1 cellular context compared by ENCODE assay signal in the genomic region with DNA sequence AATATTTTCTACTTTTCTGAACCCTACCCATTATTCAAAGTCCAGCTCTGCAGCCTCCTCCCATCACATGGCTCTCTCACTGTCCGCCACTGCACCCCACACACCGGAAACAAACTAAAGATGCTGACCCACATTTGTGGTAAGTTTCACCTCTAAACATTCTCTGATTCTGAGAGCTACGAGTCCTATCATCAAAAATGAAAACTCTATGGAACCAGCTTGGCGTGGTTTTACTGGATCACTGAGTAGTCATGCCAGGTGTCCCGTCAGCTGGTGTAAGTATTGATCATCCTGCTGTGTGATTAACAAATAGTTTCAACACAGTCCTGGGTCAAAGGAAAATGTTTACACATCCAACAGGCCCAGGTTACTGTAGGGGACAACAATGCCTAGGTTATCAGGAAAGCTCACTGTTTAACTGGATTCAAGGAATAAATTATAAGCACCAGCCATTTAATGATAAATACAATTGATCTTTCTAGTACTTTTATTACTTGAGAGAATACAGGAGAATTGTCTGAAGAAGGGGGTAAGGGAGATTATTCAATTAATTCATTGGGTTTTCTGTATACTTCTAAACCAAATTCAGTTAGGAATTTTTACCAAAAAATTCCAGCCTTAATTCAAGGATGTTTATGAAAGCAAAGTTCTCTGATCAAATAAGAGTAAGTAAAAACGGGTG.
TF ChIP-seq lines count a peak whose summit lies in the region.

No MANE protein-coding gene starts in this region.

TF ChIP-seq in HepG2, 621 proteins besides CTCF, POLR2A, EP300 and RAD21 (continued from another document and continues in another):
- TF ChIP-seq, protein P1, sequence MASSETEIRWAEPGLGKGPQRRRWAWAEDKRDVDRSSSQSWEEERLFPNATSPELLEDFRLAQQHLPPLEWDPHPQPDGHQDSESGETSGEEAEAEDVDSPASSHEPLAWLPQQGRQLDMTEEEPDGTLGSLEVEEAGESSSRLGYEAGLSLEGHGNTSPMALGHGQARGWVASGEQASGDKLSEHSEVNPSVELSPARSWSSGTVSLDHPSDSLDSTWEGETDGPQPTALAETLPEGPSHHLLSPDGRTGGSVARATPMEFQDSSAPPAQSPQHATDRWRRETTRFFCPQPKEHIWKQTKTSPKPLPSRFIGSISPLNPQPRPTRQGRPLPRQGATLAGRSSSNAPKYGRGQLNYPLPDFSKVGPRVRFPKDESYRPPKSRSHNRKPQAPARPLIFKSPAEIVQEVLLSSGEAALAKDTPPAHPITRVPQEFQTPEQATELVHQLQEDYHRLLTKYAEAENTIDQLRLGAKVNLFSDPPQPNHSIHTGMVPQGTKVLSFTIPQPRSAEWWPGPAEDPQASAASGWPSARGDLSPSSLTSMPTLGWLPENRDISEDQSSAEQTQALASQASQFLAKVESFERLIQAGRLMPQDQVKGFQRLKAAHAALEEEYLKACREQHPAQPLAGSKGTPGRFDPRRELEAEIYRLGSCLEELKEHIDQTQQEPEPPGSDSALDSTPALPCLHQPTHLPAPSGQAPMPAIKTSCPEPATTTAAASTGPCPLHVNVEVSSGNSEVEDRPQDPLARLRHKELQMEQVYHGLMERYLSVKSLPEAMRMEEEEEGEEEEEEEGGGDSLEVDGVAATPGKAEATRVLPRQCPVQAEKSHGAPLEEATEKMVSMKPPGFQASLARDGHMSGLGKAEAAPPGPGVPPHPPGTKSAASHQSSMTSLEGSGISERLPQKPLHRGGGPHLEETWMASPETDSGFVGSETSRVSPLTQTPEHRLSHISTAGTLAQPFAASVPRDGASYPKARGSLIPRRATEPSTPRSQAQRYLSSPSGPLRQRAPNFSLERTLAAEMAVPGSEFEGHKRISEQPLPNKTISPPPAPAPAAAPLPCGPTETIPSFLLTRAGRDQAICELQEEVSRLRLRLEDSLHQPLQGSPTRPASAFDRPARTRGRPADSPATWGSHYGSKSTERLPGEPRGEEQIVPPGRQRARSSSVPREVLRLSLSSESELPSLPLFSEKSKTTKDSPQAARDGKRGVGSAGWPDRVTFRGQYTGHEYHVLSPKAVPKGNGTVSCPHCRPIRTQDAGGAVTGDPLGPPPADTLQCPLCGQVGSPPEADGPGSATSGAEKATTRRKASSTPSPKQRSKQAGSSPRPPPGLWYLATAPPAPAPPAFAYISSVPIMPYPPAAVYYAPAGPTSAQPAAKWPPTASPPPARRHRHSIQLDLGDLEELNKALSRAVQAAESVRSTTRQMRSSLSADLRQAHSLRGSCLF (CRISPR knock-in tag; IDR thresholded peaks at IDR 0.05; ENCODE audit: borderline replicate concordance): no peak
- TF ChIP-seq ZNF253 (CRISPR knock-in tag; IDR thresholded peaks at IDR 0.05; ENCODE audit: borderline replicate concordance) (no peak), NFIB (CRISPR knock-in tag; IDR thresholded peaks at IDR 0.05; ENCODE audit: borderline replicate concordance) (no peak), RAD51 (IDR thresholded peaks at IDR 0.05; ENCODE audit: borderline replicate concordance) (no peak), HNRNPLL (IDR thresholded peaks at IDR 0.05; ENCODE audit: low read depth, low read length, poor library complexity, severe bottlenecking) (no peak), ZNF558 (CRISPR knock-in tag; IDR thresholded peaks at IDR 0.05; ENCODE audit: borderline replicate concordance) (no peak; the same call in 1 of the 2 replicates), HNF4G (IDR thresholded peaks at IDR 0.05; ENCODE audit: borderline replicate concordance, low read depth, low read length) (peak; percentile 64; the same call in 1 of the 2 replicates), HNF4G (CRISPR knock-in tag; IDR thresholded peaks at IDR 0.05; ENCODE audit: borderline replicate concordance, low read depth) (peak; percentile 62; the same call in 1 of the 2 replicates), JARID2 (CRISPR knock-in tag; IDR thresholded peaks at IDR 0.05; ENCODE audit: insufficient replicate concordance) (no peak), RBM22 (optimal IDR thresholded peaks at IDR 0.05; ENCODE audit: low read length) (no peak), ZNF207 (IDR thresholded peaks at IDR 0.05; ENCODE audit: borderline replicate concordance) (no peak), ZFP82 (CRISPR knock-in tag; IDR thresholded peaks at IDR 0.05; ENCODE audit: borderline replicate concordance) (peak; percentile 82), ZBTB7A (CRISPR knock-in tag; IDR thresholded peaks at IDR 0.05) (no peak), SALL1 (CRISPR knock-in tag; IDR thresholded peaks at IDR 0.05) (peak; percentile 94), MYNN (CRISPR knock-in tag; IDR thresholded peaks at IDR 0.05; ENCODE audit: low read depth) (no peak; the same call in 1 of the 2 replicates), ZNF331 (CRISPR knock-in tag; IDR thresholded peaks at IDR 0.05) (peak; percentile 88), DR1 (CRISPR knock-in tag; IDR thresholded peaks at IDR 0.05) (no peak), KMT2A (CRISPR knock-in tag; IDR thresholded peaks at IDR 0.05) (peak; percentile 60; the same call in 1 of the 2 replicates), AHR (CRISPR knock-in tag; IDR thresholded peaks at IDR 0.05) (no peak), ZBTB1 (CRISPR knock-in tag; IDR thresholded peaks at IDR 0.05; ENCODE audit: borderline replicate concordance) (no peak), ZNF557 (CRISPR knock-in tag; IDR thresholded peaks at IDR 0.05) (no peak), ELF1 (CRISPR knock-in tag; IDR thresholded peaks at IDR 0.05) (no peak), ZSCAN31 (CRISPR knock-in tag; IDR thresholded peaks at IDR 0.05; ENCODE audit: low read depth) (peak; percentile 56; the same call in 1 of the 2 replicates), ZNF614 (CRISPR knock-in tag; IDR thresholded peaks at IDR 0.05; ENCODE audit: borderline replicate concordance) (peak; percentile 88; the same call in 1 of the 2 replicates), FOXC1 (CRISPR knock-in tag; IDR thresholded peaks at IDR 0.05; ENCODE audit: borderline replicate concordance) (no peak), NCOA2 (CRISPR knock-in tag; IDR thresholded peaks at IDR 0.05) (peak; percentile 94), MTF2 (CRISPR knock-in tag; IDR thresholded peaks at IDR 0.05; ENCODE audit: borderline replicate concordance) (no peak; the same call in 1 of the 2 replicates), ZNF724P (CRISPR knock-in tag; IDR thresholded peaks at IDR 0.05; ENCODE audit: borderline replicate concordance) (no peak), ATRX (CRISPR knock-in tag; IDR thresholded peaks at IDR 0.05; ENCODE audit: borderline replicate concordance) (no peak), ZNF230 (CRISPR knock-in tag; IDR thresholded peaks at IDR 0.05) (0 out of 2 replicates have a peak, but pooled peaks have one; percentile 37), KDM1A (CRISPR knock-in tag; IDR thresholded peaks at IDR 0.05) (no peak; the same call in 1 of the 2 replicates), ZNF709 (CRISPR knock-in tag; IDR thresholded peaks at IDR 0.05) (no peak), ZBTB7B (CRISPR knock-in tag; IDR thresholded peaks at IDR 0.05) (peak; percentile 65; the same call in 1 of the 2 replicates), ZNF782 (CRISPR knock-in tag; IDR thresholded peaks at IDR 0.05; ENCODE audit: borderline replicate concordance) (no peak), XRCC5 (optimal IDR thresholded peaks at IDR 0.05; ENCODE audit: low read length) (no peak), TRIM24 (CRISPR knock-in tag; IDR thresholded peaks at IDR 0.05) (no peak)
- TF ChIP-seq, protein P2, sequence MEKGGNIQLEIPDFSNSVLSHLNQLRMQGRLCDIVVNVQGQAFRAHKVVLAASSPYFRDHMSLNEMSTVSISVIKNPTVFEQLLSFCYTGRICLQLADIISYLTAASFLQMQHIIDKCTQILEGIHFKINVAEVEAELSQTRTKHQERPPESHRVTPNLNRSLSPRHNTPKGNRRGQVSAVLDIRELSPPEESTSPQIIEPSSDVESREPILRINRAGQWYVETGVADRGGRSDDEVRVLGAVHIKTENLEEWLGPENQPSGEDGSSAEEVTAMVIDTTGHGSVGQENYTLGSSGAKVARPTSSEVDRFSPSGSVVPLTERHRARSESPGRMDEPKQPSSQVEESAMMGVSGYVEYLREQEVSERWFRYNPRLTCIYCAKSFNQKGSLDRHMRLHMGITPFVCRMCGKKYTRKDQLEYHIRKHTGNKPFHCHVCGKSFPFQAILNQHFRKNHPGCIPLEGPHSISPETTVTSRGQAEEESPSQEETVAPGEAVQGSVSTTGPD (CRISPR knock-in tag; IDR thresholded peaks at IDR 0.05): no peak
- TF ChIP-seq, protein P3, sequence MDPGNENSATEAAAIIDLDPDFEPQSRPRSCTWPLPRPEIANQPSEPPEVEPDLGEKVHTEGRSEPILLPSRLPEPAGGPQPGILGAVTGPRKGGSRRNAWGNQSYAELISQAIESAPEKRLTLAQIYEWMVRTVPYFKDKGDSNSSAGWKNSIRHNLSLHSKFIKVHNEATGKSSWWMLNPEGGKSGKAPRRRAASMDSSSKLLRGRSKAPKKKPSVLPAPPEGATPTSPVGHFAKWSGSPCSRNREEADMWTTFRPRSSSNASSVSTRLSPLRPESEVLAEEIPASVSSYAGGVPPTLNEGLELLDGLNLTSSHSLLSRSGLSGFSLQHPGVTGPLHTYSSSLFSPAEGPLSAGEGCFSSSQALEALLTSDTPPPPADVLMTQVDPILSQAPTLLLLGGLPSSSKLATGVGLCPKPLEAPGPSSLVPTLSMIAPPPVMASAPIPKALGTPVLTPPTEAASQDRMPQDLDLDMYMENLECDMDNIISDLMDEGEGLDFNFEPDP (CRISPR knock-in tag; conservative IDR thresholded peaks at IDR 0.05): no peak
- TF ChIP-seq, protein P4, sequence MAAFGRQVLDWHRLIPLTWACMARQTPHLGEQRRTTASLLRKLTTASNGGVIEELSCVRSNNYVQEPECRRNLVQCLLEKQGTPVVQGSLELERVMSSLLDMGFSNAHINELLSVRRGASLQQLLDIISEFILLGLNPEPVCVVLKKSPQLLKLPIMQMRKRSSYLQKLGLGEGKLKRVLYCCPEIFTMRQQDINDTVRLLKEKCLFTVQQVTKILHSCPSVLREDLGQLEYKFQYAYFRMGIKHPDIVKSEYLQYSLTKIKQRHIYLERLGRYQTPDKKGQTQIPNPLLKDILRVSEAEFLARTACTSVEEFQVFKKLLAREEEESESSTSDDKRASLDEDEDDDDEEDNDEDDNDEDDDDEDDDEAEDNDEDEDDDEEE (CRISPR knock-in tag; IDR thresholded peaks at IDR 0.05): no peak
- TF ChIP-seq, protein P5, sequence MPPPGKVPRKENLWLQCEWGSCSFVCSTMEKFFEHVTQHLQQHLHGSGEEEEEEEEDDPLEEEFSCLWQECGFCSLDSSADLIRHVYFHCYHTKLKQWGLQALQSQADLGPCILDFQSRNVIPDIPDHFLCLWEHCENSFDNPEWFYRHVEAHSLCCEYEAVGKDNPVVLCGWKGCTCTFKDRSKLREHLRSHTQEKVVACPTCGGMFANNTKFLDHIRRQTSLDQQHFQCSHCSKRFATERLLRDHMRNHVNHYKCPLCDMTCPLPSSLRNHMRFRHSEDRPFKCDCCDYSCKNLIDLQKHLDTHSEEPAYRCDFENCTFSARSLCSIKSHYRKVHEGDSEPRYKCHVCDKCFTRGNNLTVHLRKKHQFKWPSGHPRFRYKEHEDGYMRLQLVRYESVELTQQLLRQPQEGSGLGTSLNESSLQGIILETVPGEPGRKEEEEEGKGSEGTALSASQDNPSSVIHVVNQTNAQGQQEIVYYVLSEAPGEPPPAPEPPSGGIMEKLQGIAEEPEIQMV (CRISPR knock-in tag; IDR thresholded peaks at IDR 0.05; ENCODE audit: low read depth): no peak
- TF ChIP-seq, protein P6, sequence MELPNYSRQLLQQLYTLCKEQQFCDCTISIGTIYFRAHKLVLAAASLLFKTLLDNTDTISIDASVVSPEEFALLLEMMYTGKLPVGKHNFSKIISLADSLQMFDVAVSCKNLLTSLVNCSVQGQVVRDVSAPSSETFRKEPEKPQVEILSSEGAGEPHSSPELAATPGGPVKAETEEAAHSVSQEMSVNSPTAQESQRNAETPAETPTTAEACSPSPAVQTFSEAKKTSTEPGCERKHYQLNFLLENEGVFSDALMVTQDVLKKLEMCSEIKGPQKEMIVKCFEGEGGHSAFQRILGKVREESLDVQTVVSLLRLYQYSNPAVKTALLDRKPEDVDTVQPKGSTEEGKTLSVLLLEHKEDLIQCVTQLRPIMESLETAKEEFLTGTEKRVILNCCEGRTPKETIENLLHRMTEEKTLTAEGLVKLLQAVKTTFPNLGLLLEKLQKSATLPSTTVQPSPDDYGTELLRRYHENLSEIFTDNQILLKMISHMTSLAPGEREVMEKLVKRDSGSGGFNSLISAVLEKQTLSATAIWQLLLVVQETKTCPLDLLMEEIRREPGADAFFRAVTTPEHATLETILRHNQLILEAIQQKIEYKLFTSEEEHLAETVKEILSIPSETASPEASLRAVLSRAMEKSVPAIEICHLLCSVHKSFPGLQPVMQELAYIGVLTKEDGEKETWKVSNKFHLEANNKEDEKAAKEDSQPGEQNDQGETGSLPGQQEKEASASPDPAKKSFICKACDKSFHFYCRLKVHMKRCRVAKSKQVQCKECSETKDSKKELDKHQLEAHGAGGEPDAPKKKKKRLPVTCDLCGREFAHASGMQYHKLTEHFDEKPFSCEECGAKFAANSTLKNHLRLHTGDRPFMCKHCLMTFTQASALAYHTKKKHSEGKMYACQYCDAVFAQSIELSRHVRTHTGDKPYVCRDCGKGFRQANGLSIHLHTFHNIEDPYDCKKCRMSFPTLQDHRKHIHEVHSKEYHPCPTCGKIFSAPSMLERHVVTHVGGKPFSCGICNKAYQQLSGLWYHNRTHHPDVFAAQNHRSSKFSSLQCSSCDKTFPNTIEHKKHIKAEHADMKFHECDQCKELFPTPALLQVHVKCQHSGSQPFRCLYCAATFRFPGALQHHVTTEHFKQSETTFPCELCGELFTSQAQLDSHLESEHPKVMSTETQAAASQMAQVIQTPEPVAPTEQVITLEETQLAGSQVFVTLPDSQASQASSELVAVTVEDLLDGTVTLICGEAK (IDR thresholded peaks at IDR 0.05): no peak
- TF ChIP-seq, protein P6 (CRISPR knock-in tag; IDR thresholded peaks at IDR 0.05): no peak; the same call in 1 of the 2 replicates
